24 cellular contexts compared by ENCODE assay signal in genomic region chr16:88482630-88483391, GRCh38. TPM values are rescaled to one million over a fixed set of nuclear protein-coding genes. Genes with fewer than 3 reads are reported as not detected.
DNase-seq lines count a peak whose midpoint lies in the region; ATAC-seq and TF ChIP-seq lines count a peak whose summit lies in the region.
"Had no signal": no experiment of that assay in that cellular context is flagged by ENCODE, and none has a peak within 500 bp of the region (broad histone marks: within the 10 kb centered on the region; RNA-seq: fewer than 3 reads in every experiment).

No MANE protein-coding gene starts in this region.

- CTCF ChIA-PET in HEK293 (lab: Yijun Ruan, JAX) (no interaction called here), Panc1 (lab: Charles Lee) (no interaction called here)

- H3K4me2 ChIP-seq in BLaER1, result peak overlapping the region; percentile 98

- POLR2A ChIA-PET in HEK293 (lab: Yijun Ruan, JAX) (no interaction called here), Panc1 (lab: Charles Lee) (no interaction called here)

- H3K4me1 ChIP-seq in BLaER1 (peaks cover 79% of the 10 kb centered on the region), HEK293 (ENCODE audit: control insufficient read depth, insufficient read depth, low read length) (no peaks in the 10 kb centered on the region), Panc1 (ENCODE audit: control insufficient read depth, insufficient read depth, low read length) (peaks cover 6% of the 10 kb centered on the region; the same call in 1 of the 2 replicates), right lobe of liver (peaks cover 0 to 50% (median 12%) of the 10 kb centered on the region in 4 donors)
- H3K4me1 ChIP-seq: breast epithelium, SJSA1, thyroid gland had no signal

- ATAC-seq in Panc1, result peak; percentile 39; the same call in 1 of the 2 replicates
- peak; percentile 63 to 70 (median 67) for ATAC-seq in right lobe of liver
- ATAC-seq: heart right ventricle; stimulated activated naive B cell treated with anti-CD40 and anti-IgM and Interleukin-4, amounts not matched to agents 10 μg/mL and 1 μg/mL and 100 μg/mL, for 72 hours had no signal

- no CpG with 5 or more reads among the region's 22 CpGs for WGBS in right lobe of liver (ENCODE audit: insufficient coverage, low coverage, low lambda C conversion rate, missing lambda C conversion rate)

- TF ChIP-seq CTCF in HEK293 (tag by site-specific recombination; IDR thresholded peaks at IDR 0.05) (no peak), Panc1 (IDR thresholded peaks at IDR 0.05) (no peak), right lobe of liver (IDR thresholded peaks at IDR 0.05) (no peak)

- H3K36me3 ChIP-seq in BLaER1 (peaks cover 35% of the 10 kb centered on the region), HEK293 (ENCODE audit: control insufficient read depth in 2 of 2, insufficient read depth in 1 of 2, low read length in 2 of 2) (peaks cover 0 to 11% of the 10 kb centered on the region in 2 experiments; a peak in 1 of 3 replicates), Panc1 (ENCODE audit: control insufficient read depth, insufficient read depth, low read length) (no peaks in the 10 kb centered on the region), right lobe of liver (no peaks in the 10 kb centered on the region)
- H3K36me3 ChIP-seq: breast epithelium, SJSA1, thyroid gland had no signal

- H3K9me3 ChIP-seq in BLaER1 (no peaks in the 10 kb centered on the region), HEK293 (ENCODE audit: control insufficient read depth, insufficient read depth, low read depth, low read length) (no peaks in the 10 kb centered on the region), Panc1 (ENCODE audit: control insufficient read depth, insufficient read depth, low read depth, low read length) (no peaks in the 10 kb centered on the region), right lobe of liver (no peaks in the 10 kb centered on the region)
- H3K9me3 ChIP-seq: breast epithelium, heart right ventricle, SJSA1, thyroid gland had no signal

- intact Hi-C loops in Panc1 (cut with micrococcal nuclease; ENCODE audit: unreplicated experiment), result no loop called here
- intact Hi-C loops in right lobe of liver (cut with DNase I), result no loop called here

- H3K27me3 ChIP-seq in BLaER1 (no peaks in the 10 kb centered on the region), Panc1 (ENCODE audit: control insufficient read depth, insufficient read depth, low read length) (no peaks in the 10 kb centered on the region), right lobe of liver (no peaks in the 10 kb centered on the region)
- H3K27me3 ChIP-seq: breast epithelium, heart right ventricle, SJSA1, thyroid gland had no signal

- H3K9ac ChIP-seq in BLaER1, result peak overlapping the region; percentile 65; the same call in 1 of the 2 replicates

- H4K20me1 ChIP-seq in BLaER1, result peaks cover 88% of the 10 kb centered on the region

- BruUV-seq in Panc1 (replicated peaks; lab: Mats Ljungman, UMichigan), result no TSS peak

- no peak for TF ChIP-seq POLR2A in right lobe of liver (IDR thresholded peaks at IDR 0.05)

- DNase-seq in Panc1 (ENCODE audit: low read depth, low spot score), result no peak
- no peak for DNase-seq in right lobe of liver
- no peak for DNase-seq in NCI-H1694 (lab: John Stamatoyannopoulos, UW)
- DNase-seq in NCI-H1048 (lab: John Stamatoyannopoulos, UW), result no peak
- no peak for DNase-seq in C1 segment of cervical spinal cord (lab: John Stamatoyannopoulos, UW)
- no peak for DNase-seq in NCI-H748 (lab: John Stamatoyannopoulos, UW; ENCODE audit: unreplicated experiment)
- DNase-seq: ACHN; activated CD8-positive, alpha-beta memory T cell treated with anti-CD3 and anti-CD28 coated beads, Interleukin-2, amount 50 U/mL, for 48 hours; activated effector memory CD4-positive, alpha-beta T cell treated with Interleukin-2 at 50 U/mL for 16 hours; GDM1; heart right ventricle; immature natural killer cell; Karpas-422; NCI-H1105 treated with DMSO at 0.1 percent for 48 hours; NCI-H774; stimulated activated naive B cell treated with anti-CD40 and anti-IgM and Interleukin-4, amounts not matched to agents 10 μg/mL and 1 μg/mL and 100 μg/mL, for 72 hours; thyroid gland had no signal

- in situ Hi-C loops in Panc1 (cut with HindIII; ENCODE audit: low pct_unique_long_range_greater_than_20kb, low sequenced_read_pairs), result no loop called here

- H3K27ac ChIP-seq in BLaER1 (peak overlapping the region; percentile 79), HEK293 (ENCODE audit: extremely low read depth, low read depth, low read length) (no peak overlapping the region), Panc1 (ENCODE audit: low read length) (no peak overlapping the region), right lobe of liver (no peak overlapping the region)
- H3K27ac ChIP-seq: breast epithelium, coronary artery, heart right ventricle, SJSA1, thyroid gland, VCaP had no signal

- peak overlapping the region; percentile 17; the same call in 1 of the 2 replicates for H3K4me3 ChIP-seq in BLaER1
- H3K4me3 ChIP-seq in HEK293 (ENCODE audit: low read depth, low read length), result no peak overlapping the region
- H3K4me3 ChIP-seq in Panc1 (ENCODE audit: low read depth in 2 of 2, low read length in 2 of 2), result no peak overlapping the region
- H3K4me3 ChIP-seq in right lobe of liver, result no peak overlapping the region
- H3K4me3 ChIP-seq: breast epithelium, coronary artery, heart right ventricle, lung, SJSA1, thyroid gland had no signal

TF ChIP-seq in HEK293, 187 proteins besides CTCF, POLR2A, EP300 and RAD21:
- no peak for TF ChIP-seq ZBTB6 (tag by site-specific recombination; IDR thresholded peaks at IDR 0.05)
- peak; percentile 60 for TF ChIP-seq GLIS1 (tag by site-specific recombination; IDR thresholded peaks at IDR 0.05)
- TF ChIP-seq GLIS2 (tag by site-specific recombination; IDR thresholded peaks at IDR 0.05), result peak; percentile 60; the same call in 1 of the 2 replicates

RNA-seq across cellular contexts. Expression of gene ZFPM1, which starts 29.7 kb away (rescaled TPM):
- total RNA-seq in Panc1 (2021; ENCODE audit: unreplicated experiment), result 3.9 TPM
- polyA plus RNA-seq in Panc1 (2012; ENCODE audit: insufficient read length), result 3.8 TPM
- total RNA-seq in right lobe of liver, result 10 to 100 TPM in 2 of 6 experiments, 1 to 10 TPM in 4; 3.8 to 15.5 (median 8.3) TPM
